ENCODE assay signal across 26 cellular contexts in the genomic region with DNA sequence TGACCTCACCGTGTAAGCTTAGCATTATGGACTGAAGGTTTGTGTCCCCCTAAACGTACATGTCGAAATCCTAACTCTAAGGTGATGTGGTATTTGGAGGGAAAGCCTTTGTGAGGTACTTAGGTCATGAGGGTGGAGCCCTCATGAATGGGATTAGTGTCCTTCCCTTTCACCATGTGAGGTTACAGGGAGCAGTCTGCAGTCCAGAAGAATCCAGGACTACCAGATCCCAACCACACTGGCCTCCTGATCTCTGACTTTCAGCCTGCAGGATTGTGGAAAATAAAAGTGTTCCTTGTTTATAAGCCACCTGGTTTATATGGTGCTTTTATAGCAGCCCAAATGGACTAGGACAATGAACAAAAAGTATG.
A peak's percentile ranks its signal among the peaks of the same experiment; 100 is the strongest.
DNase-seq lines count a peak whose midpoint lies in the region; ATAC-seq and TF ChIP-seq lines count a peak whose summit lies in the region.
"Had no signal": no experiment of that assay in that cellular context is flagged by ENCODE, and none has a peak within 500 bp of the region (broad histone marks: within the 10 kb centered on the region; RNA-seq: fewer than 3 reads in every experiment).

No MANE protein-coding gene starts in this region.

- H3K9ac ChIP-seq in mammary epithelial cell (ENCODE audit: insufficient read depth, low read length) = no peak overlapping the region
- H3K9ac ChIP-seq in stomach smooth muscle (ENCODE audit: low read length in 2 of 2) = peak overlapping the region in 1 of 2 donors; percentile 39

- peaks cover 69% of the 10 kb centered on the region for H3K4me1 Mint-ChIP-seq in mesothelial cell of epicardium
- H3K4me1 Mint-ChIP-seq: activated B cell treated with CpG ODN at 0.5 μM for 24 hours; activated naive CD8-positive, alpha-beta T cell treated with anti-CD3 and anti-CD28 coated beads, Interleukin-2, amount 50 U/mL, for 24 hours; B cell; stimulated activated effector memory CD8-positive, alpha-beta T cell treated with anti-CD3 and anti-CD28 coated beads, Interleukin-12 subunit alpha, Interleukin-12 subunit beta, amount 100 ng/mL, for 72 hours had no signal

- TF ChIP-seq CTCF in mammary epithelial cell (conservative IDR thresholded peaks at IDR 0.05 in 1 of 2, IDR thresholded peaks at IDR 0.05 in 1 of 2; ENCODE audit: extremely low read depth in 1 of 2, insufficient read depth in 1 of 2, low read depth in 1 of 2, low read length in 2 of 2) = no peak
- no peak for TF ChIP-seq CTCF in breast epithelium (IDR thresholded peaks at IDR 0.05)
- no peak for TF ChIP-seq CTCF in mesothelial cell of epicardium (IDR thresholded peaks at IDR 0.05; ENCODE audit: unreplicated experiment)

- no peaks in the 10 kb centered on the region for H3K4me1 ChIP-seq in mammary epithelial cell (ENCODE audit: insufficient read depth, low read length)
- no peaks in the 10 kb centered on the region for H3K4me1 ChIP-seq in breast epithelium
- H3K4me1 ChIP-seq in stomach smooth muscle (ENCODE audit: control insufficient read depth, insufficient read depth, low read length) = peaks cover 4% of the 10 kb centered on the region
- H3K4me1 ChIP-seq in aorta (ENCODE audit: control insufficient read depth in 1 of 2, insufficient read depth in 2 of 2, low read length in 2 of 2) = no peaks in the 10 kb centered on the region
- H3K4me1 ChIP-seq: gastrocnemius medialis, SJSA1, suprapubic skin had no signal

- dilution Hi-C loops in mammary epithelial cell (cut with HindIII; ENCODE audit: low sequenced_read_pairs) = loop anchor here (5.0 to 10.0 kb wide), 2 partner anchors 296 to 423 kb away; no protein-coding TSS in a partner anchor

- H4K20me1 ChIP-seq in mammary epithelial cell (ENCODE audit: insufficient read depth, low read length) = no peaks in the 10 kb centered on the region

- H3K4me3 ChIP-seq in mammary epithelial cell (replicated peaks in 1 of 3; ENCODE audit: insufficient read depth in 1 of 3, low read depth in 2 of 3, low read length in 3 of 3) (no peak overlapping the region), breast epithelium (no peak overlapping the region), stomach smooth muscle (ENCODE audit: low read length in 2 of 2) (no peak overlapping the region), aorta (ENCODE audit: low read length in 2 of 2) (no peak overlapping the region)
- H3K4me3 ChIP-seq: gastrocnemius medialis, SJSA1, suprapubic skin had no signal

- ATAC-seq in aorta (ENCODE audit: low FRiP score) = no peak
- ATAC-seq: activated naive CD8-positive, alpha-beta T cell treated with anti-CD3 and anti-CD28 coated beads, Interleukin-2, amount 50 U/mL, for 24 hours; CD8-positive, alpha-beta T cell; gastrocnemius medialis; stimulated activated effector memory CD8-positive, alpha-beta T cell treated with anti-CD3 and anti-CD28 coated beads, Interleukin-12 subunit alpha, Interleukin-12 subunit beta, amount 100 ng/mL, for 72 hours had no signal

- intact Hi-C loops in mammary epithelial cell (cut with micrococcal nuclease) = no loop called here
- intact Hi-C loops in breast epithelium (cut with DNase I; ENCODE audit: low total_unique reads) = no loop called here
- intact Hi-C loops in aorta (cut with DNase I) = no loop called here

- H3K36me3 Mint-ChIP-seq in mesothelial cell of epicardium = peaks cover 47% of the 10 kb centered on the region
- H3K36me3 Mint-ChIP-seq: CD8-positive, alpha-beta T cell; stimulated activated effector memory CD8-positive, alpha-beta T cell treated with anti-CD3 and anti-CD28 coated beads, Interleukin-12 subunit alpha, Interleukin-12 subunit beta, amount 100 ng/mL, for 72 hours had no signal

- H3K27ac Mint-ChIP-seq in mesothelial cell of epicardium = peak overlapping the region; percentile 97
- H3K27ac Mint-ChIP-seq: activated B cell treated with CpG ODN at 0.5 μM for 24 hours; activated naive CD8-positive, alpha-beta T cell treated with anti-CD3 and anti-CD28 coated beads, Interleukin-2, amount 50 U/mL, for 24 hours; activated T-cell treated with anti-CD3 and anti-CD28 coated beads, Interleukin-2, amount 50 U/mL, for 24 hours; B cell; CD8-positive, alpha-beta T cell; stimulated activated effector memory CD8-positive, alpha-beta T cell treated with anti-CD3 and anti-CD28 coated beads, Interleukin-12 subunit alpha, Interleukin-12 subunit beta, amount 100 ng/mL, for 72 hours; T-helper 1 cell treated with Interleukin-12 subunit alpha and Interleukin-12 subunit beta and Interleukin-4 antibody, amounts not matched to agents 30 μg/mL and 1 μg/mL, for 36 hours had no signal

- CTCF ChIA-PET in mammary epithelial cell (lab: Charles Lee; ENCODE audit: low non-redundant PET) = no interaction called here

- no peak for TF ChIP-seq POLR2A in breast epithelium (IDR thresholded peaks at IDR 0.05)

- H3K9me3 ChIP-seq in mammary epithelial cell (replicated peaks; ENCODE audit: insufficient read depth, low read length) (no peaks in the 10 kb centered on the region), breast epithelium (no peaks in the 10 kb centered on the region), stomach smooth muscle (ENCODE audit: control insufficient read depth in 2 of 2, low read length in 2 of 2) (peaks cover 0 to 2% of the 10 kb centered on the region in 2 donors), aorta (ENCODE audit: control insufficient read depth, low read length) (no peaks in the 10 kb centered on the region)
- H3K9me3 ChIP-seq: gastrocnemius medialis, SJSA1, suprapubic skin had no signal

- in situ Hi-C loops in mammary epithelial cell (cut with MboI; ENCODE audit: low sequenced_read_pairs in 2 of 2) = no loop called here
- in situ Hi-C loops in SK-MEL-5 (cut with HindIII; ENCODE audit: low pct_unique_long_range_greater_than_20kb, low sequenced_read_pairs) = loop anchor here (25.0 kb wide), 1 partner anchor 306 kb away; no protein-coding TSS in a partner anchor

- H3K27me3 ChIP-seq in mammary epithelial cell (ENCODE audit: insufficient read depth, low read length) (no peaks in the 10 kb centered on the region), breast epithelium (no peaks in the 10 kb centered on the region), stomach smooth muscle (ENCODE audit: control insufficient read depth in 1 of 2, insufficient read depth in 2 of 2, low read length in 2 of 2) (no peaks in the 10 kb centered on the region), aorta (ENCODE audit: control insufficient read depth in 1 of 2, insufficient read depth in 2 of 2, low read length in 1 of 2) (no peaks in the 10 kb centered on the region)
- H3K27me3 ChIP-seq: gastrocnemius medialis, neutrophil, SJSA1, suprapubic skin had no signal

- H3K9me3 Mint-ChIP-seq in mesothelial cell of epicardium = peaks cover 6% of the 10 kb centered on the region

- no peak overlapping the region for H3K27ac ChIP-seq in mammary epithelial cell (ENCODE audit: insufficient read depth, low read depth, low read length)
- no peak overlapping the region for H3K27ac ChIP-seq in breast epithelium
- H3K27ac ChIP-seq in stomach smooth muscle (ENCODE audit: low read length) = peak overlapping the region; percentile 70
- H3K27ac ChIP-seq in aorta (ENCODE audit: low read depth in 1 of 2, low read length in 2 of 2) = no peak overlapping the region
- H3K27ac ChIP-seq: gastrocnemius medialis, neutrophil, SJSA1, suprapubic skin had no signal

- no peak overlapping the region for H3K4me3 Mint-ChIP-seq in mesothelial cell of epicardium
- H3K4me3 Mint-ChIP-seq: activated B cell treated with CpG ODN at 0.5 μM for 24 hours; activated naive CD8-positive, alpha-beta T cell treated with anti-CD3 and anti-CD28 coated beads, Interleukin-2, amount 50 U/mL, for 24 hours; activated T-cell treated with anti-CD3 and anti-CD28 coated beads, Interleukin-2, amount 50 U/mL, for 24 hours; B cell; CD8-positive, alpha-beta T cell; stimulated activated effector memory CD8-positive, alpha-beta T cell treated with anti-CD3 and anti-CD28 coated beads, Interleukin-12 subunit alpha, Interleukin-12 subunit beta, amount 100 ng/mL, for 72 hours; T-helper 1 cell treated with Interleukin-12 subunit alpha and Interleukin-12 subunit beta and Interleukin-4 antibody, amounts not matched to agents 30 μg/mL and 1 μg/mL, for 36 hours had no signal

- no peaks in the 10 kb centered on the region for H3K27me3 Mint-ChIP-seq in mesothelial cell of epicardium (ENCODE audit: low read depth)

- H3K4me2 ChIP-seq in mammary epithelial cell (ENCODE audit: insufficient read depth, low read depth, low read length) = no peak overlapping the region

- H3K79me2 ChIP-seq in mammary epithelial cell (ENCODE audit: insufficient read depth, low read length) = no peaks in the 10 kb centered on the region

- DNase-seq in mammary epithelial cell = peak; percentile 2
- DNase-seq in breast epithelium (ENCODE audit: low spot score in 2 of 2) = no peak
- DNase-seq in SK-MEL-5 (ENCODE audit: low read depth, low spot score) = peak; percentile 70
- no peak for DNase-seq in mesothelial cell of epicardium (ENCODE audit: low spot score in 2 of 2, unreplicated experiment in 2 of 2)
- no peak for DNase-seq in A172 (ENCODE audit: low spot score)
- no peak for DNase-seq in aorta
- DNase-seq in SK-N-DZ (ENCODE audit: low spot score) = no peak
- DNase-seq: 8988T; activated B cell treated with CpG ODN at 0.5 μM for 24 hours; activated CD4-positive, alpha-beta T cell treated with anti-CD3 and anti-CD28 coated beads, Interleukin-2, amount 50 U/mL, for 1 hour; activated naive CD8-positive, alpha-beta T cell treated with anti-CD3 and anti-CD28 coated beads, Interleukin-2, amount 50 U/mL, for 24 hours; activated T-cell treated with anti-CD3 and anti-CD28 coated beads, Interleukin-2, amount 50 U/mL, for 24 hours; CD8-positive, alpha-beta T cell; cerebellar nuclear complex; gastrocnemius medialis; hippocampal formation; NCI-H146; NCI-H446; NCI-H748 treated with DMSO at 0.1 percent for 48 hours had no signal

- H2AFZ ChIP-seq in mammary epithelial cell (ENCODE audit: low read depth, low read length) = no peak overlapping the region

- no peaks in the 10 kb centered on the region for H3K36me3 ChIP-seq in mammary epithelial cell (ENCODE audit: insufficient read depth, low read length)
- no peaks in the 10 kb centered on the region for H3K36me3 ChIP-seq in breast epithelium
- H3K36me3 ChIP-seq in stomach smooth muscle (ENCODE audit: control insufficient read depth in 2 of 2, insufficient read depth in 2 of 2, low read length in 2 of 2) = peaks cover 0 to 2% of the 10 kb centered on the region in 2 donors
- H3K36me3 ChIP-seq in aorta (ENCODE audit: control insufficient read depth in 1 of 2, insufficient read depth in 2 of 2, low read length in 1 of 2) = no peaks in the 10 kb centered on the region
- H3K36me3 ChIP-seq: gastrocnemius medialis, neutrophil, SJSA1, suprapubic skin had no signal

- 81% methylated on average over 3 of the region's 3 CpGs for WGBS in mammary epithelial cell (ENCODE audit: low coverage, missing lambda C conversion rate)
- 57 to 72% methylated on average over 3 of the region's 3 CpGs for WGBS in aorta, 2 donors

- no TSS peak for BruUV-seq in mammary epithelial cell (replicated peaks; lab: Mats Ljungman, UMichigan)

Comparison
In these comparisons a context has a peak if more than half of its experiments do, and no peak if none do; other contexts are left out.
1. DNase-seq: peak in mammary epithelial cell (single experiment) and SK-MEL-5 (single experiment); none in breast epithelium (0 of 2), mesothelial cell of epicardium (0 of 2), A172 (single experiment), aorta (0 of 2) and SK-N-DZ (single experiment).